14 cellular contexts compared by ENCODE assay signal in the genomic region with DNA sequence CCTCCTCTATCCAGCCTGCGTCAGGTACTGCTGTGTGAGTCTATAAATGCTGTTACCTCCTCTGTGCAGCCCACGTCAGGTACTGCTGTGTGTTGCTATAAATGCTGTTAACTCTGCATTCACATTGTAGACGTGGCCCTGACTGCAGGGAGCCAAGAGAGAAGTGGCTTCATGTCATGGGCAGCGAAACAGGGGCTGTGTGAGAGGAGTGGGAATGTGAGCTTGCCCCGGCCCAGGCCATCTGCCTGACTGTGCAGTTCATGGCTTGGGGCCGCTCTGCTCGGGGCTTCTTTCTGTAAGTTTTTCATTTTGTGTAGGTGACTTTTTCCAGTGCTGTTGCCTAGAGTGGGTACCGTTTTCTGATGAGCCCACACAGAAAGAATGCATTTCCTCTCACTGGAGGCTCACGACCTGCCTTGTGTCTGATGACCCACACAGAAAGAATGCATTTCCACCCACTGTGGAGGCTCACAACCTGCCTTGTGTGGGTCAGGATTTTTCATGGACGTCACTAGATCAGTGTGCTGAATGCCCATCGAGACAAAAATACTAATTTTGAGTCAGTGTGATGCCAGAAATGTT.
DNase-seq lines count a peak whose midpoint lies in the region; ATAC-seq, FAIRE-seq and TF ChIP-seq lines count a peak whose summit lies in the region.
"Had no signal": no experiment of that assay in that cellular context is flagged by ENCODE, and none has a peak within 500 bp of the region (broad histone marks: within the 10 kb centered on the region; RNA-seq: fewer than 3 reads in every experiment).

No MANE protein-coding gene starts in this region.

- H3K4me3 ChIP-seq in AG04450 (ENCODE audit: low read depth, low read length) (peak overlapping the region; percentile 29), HUES64 (ENCODE audit: low read length) (peak overlapping the region; percentile 49; the same call in 1 of the 2 replicates), bronchial epithelial cell (ENCODE audit: low read depth, low read length) (no peak overlapping the region), psoas muscle (no peak overlapping the region)
- H3K4me3 ChIP-seq: BLaER1, heart left ventricle, thoracic aorta had no signal

- H3K27ac ChIP-seq in AG04450 (ENCODE audit: low read depth, low read length) = peak overlapping the region; percentile 98
- H3K27ac ChIP-seq in HUES64 (ENCODE audit: low read depth, low read length) = no peak overlapping the region
- H3K27ac ChIP-seq in psoas muscle = no peak overlapping the region
- H3K27ac ChIP-seq: BLaER1, heart left ventricle, thoracic aorta had no signal

- H3K27me3 ChIP-seq in AG04450 (ENCODE audit: control insufficient read depth, insufficient read depth, low read length) (no peaks in the 10 kb centered on the region), HUES64 (ENCODE audit: insufficient read depth, low read length) (no peaks in the 10 kb centered on the region), bronchial epithelial cell (ENCODE audit: control insufficient read depth, insufficient read depth, low read length) (no peaks in the 10 kb centered on the region), psoas muscle (ENCODE audit: insufficient read depth in 3 of 3, low read length in 2 of 3) (peaks cover 0 to 6% (median 0%) of the 10 kb centered on the region in 3 donors)
- H3K27me3 ChIP-seq: BLaER1 had no signal

- peaks cover 4% of the 10 kb centered on the region for H3K27me3 Mint-ChIP-seq in activated CD4-positive, alpha-beta T cell treated with anti-CD3 and anti-CD28 coated beads for 36 hours

- POLR2A ChIA-PET in AG04450 (lab: Yijun Ruan, JAX) = no interaction called here
- POLR2A ChIA-PET in activated CD4-positive, alpha-beta T cell treated with anti-CD3 and anti-CD28 coated beads for 36 hours (lab: Charles Lee) = no interaction called here

- ATAC-seq in activated CD4-positive, alpha-beta T cell treated with anti-CD3 and anti-CD28 coated beads for 36 hours = no peak
- no peak for ATAC-seq in psoas muscle
- ATAC-seq: heart left ventricle had no signal

- intact Hi-C loops in activated CD4-positive, alpha-beta T cell treated with anti-CD3 and anti-CD28 coated beads for 36 hours (cut with DNase I, micrococcal nuclease) = no loop called here
- intact Hi-C loops in psoas muscle (cut with DNase I) = no loop called here

- CTCF ChIA-PET in AG04450 (lab: Charles Lee) = interaction anchor here (1.5 kb wide), 1 partner anchor 496 kb away, joined by 3 read pairs; no protein-coding TSS in a partner anchor
- CTCF ChIA-PET in activated CD4-positive, alpha-beta T cell treated with anti-CD3 and anti-CD28 coated beads for 36 hours (lab: Charles Lee) = no interaction called here

- no peak overlapping the region for H3K9ac ChIP-seq in HUES64 (ENCODE audit: low read depth, low read length)
- H3K9ac ChIP-seq: BLaER1 had no signal

- no peaks in the 10 kb centered on the region for H3K9me3 Mint-ChIP-seq in activated CD4-positive, alpha-beta T cell treated with anti-CD3 and anti-CD28 coated beads for 36 hours (ENCODE audit: low read depth)

- FAIRE-seq in bronchial epithelial cell (lab: Jason Lieb, UNC) = no peak

- H3K9me3 ChIP-seq in AG04450 (ENCODE audit: control insufficient read depth, insufficient read depth, low read length) (peaks cover 2% of the 10 kb centered on the region; the same call in 1 of the 2 replicates), HUES64 (ENCODE audit: insufficient read depth, low read depth, low read length) (no peaks in the 10 kb centered on the region; the same call in 1 of the 2 replicates), psoas muscle (no peaks in the 10 kb centered on the region)
- H3K9me3 ChIP-seq: BLaER1, heart left ventricle, thoracic aorta had no signal

- no peaks in the 10 kb centered on the region for H3K4me1 Mint-ChIP-seq in activated CD4-positive, alpha-beta T cell treated with anti-CD3 and anti-CD28 coated beads for 36 hours

- no peaks in the 10 kb centered on the region for H3K36me3 Mint-ChIP-seq in activated CD4-positive, alpha-beta T cell treated with anti-CD3 and anti-CD28 coated beads for 36 hours (ENCODE audit: low read depth)

- 47% methylated on average over 11 of the region's 11 CpGs for WGBS in HUES64
- WGBS in psoas muscle, 3 donors = 66 to 71% (median 67%) methylated on average over 11 of the region's 11 CpGs

- no peaks in the 10 kb centered on the region for H3K36me3 ChIP-seq in HUES64 (ENCODE audit: insufficient read depth, low read length)
- no peaks in the 10 kb centered on the region for H3K36me3 ChIP-seq in bronchial epithelial cell (ENCODE audit: control insufficient read depth, insufficient read depth, low read length)
- H3K36me3 ChIP-seq in psoas muscle (ENCODE audit: insufficient read depth in 1 of 2, low read depth in 1 of 2) = no peaks in the 10 kb centered on the region
- H3K36me3 ChIP-seq: BLaER1, heart left ventricle, thoracic aorta had no signal

- H3K4me1 ChIP-seq in HUES64 (ENCODE audit: insufficient read depth, low read length) (peaks cover 34% of the 10 kb centered on the region), psoas muscle (no peaks in the 10 kb centered on the region)
- H3K4me1 ChIP-seq: BLaER1, heart left ventricle had no signal

- no peak for TF ChIP-seq CTCF in AG04450 (IDR thresholded peaks at IDR 0.05; ENCODE audit: low read depth, low read length)
- TF ChIP-seq CTCF in bronchial epithelial cell (IDR thresholded peaks at IDR 0.05; ENCODE audit: insufficient read depth, low read length, severe bottlenecking) = no peak
- no peak for TF ChIP-seq CTCF in psoas muscle (IDR thresholded peaks at IDR 0.05)

- H3K27ac Mint-ChIP-seq in activated CD4-positive, alpha-beta T cell treated with anti-CD3 and anti-CD28 coated beads for 36 hours = no peak overlapping the region

- DNase-seq in AG04450 (ENCODE audit: low read depth, low spot score) (peak; percentile 85), bronchial epithelial cell (ENCODE audit: low read depth) (peak; percentile 49), iris pigment epithelial cell (ENCODE audit: low read depth) (peak; percentile 70), DMS 273 (lab: John Stamatoyannopoulos, UW; ENCODE audit: unreplicated experiment) (no peak), psoas muscle (no peak)
- no peak for DNase-seq in stimulated activated naive CD4-positive, alpha-beta T cell treated with Interleukin-2 at 50 U/mL for 16 hours (lab: John Stamatoyannopoulos, UW)
- no peak for DNase-seq in activated CD4-positive, alpha-beta T cell treated with anti-CD3 and anti-CD28 coated beads for 36 hours
- DNase-seq: activated T-cell treated with anti-CD3 and anti-CD28 coated beads for 4 hours, heart left ventricle, KG1, NCI-H2171 had no signal

- no peak overlapping the region for H3K4me3 Mint-ChIP-seq in activated CD4-positive, alpha-beta T cell treated with anti-CD3 and anti-CD28 coated beads for 36 hours

Comparison
In these comparisons a context has a peak if more than half of its experiments do, and no peak if none do; other contexts are left out.
1. DNase-seq: peak in AG04450 (single experiment), bronchial epithelial cell (single experiment) and iris pigment epithelial cell (single experiment); none in DMS 273 (single experiment), stimulated activated naive CD4-positive, alpha-beta T cell treated with Interleukin-2 at 50 U/mL for 16 hours (single experiment), activated CD4-positive, alpha-beta T cell treated with anti-CD3 and anti-CD28 coated beads for 36 hours (single experiment) and psoas muscle (0 of 2).
2. H3K4me3 ChIP-seq: peak in AG04450 (single experiment) and HUES64 (single experiment); none in bronchial epithelial cell (single experiment) and psoas muscle (single experiment).